In the genomic region with DNA sequence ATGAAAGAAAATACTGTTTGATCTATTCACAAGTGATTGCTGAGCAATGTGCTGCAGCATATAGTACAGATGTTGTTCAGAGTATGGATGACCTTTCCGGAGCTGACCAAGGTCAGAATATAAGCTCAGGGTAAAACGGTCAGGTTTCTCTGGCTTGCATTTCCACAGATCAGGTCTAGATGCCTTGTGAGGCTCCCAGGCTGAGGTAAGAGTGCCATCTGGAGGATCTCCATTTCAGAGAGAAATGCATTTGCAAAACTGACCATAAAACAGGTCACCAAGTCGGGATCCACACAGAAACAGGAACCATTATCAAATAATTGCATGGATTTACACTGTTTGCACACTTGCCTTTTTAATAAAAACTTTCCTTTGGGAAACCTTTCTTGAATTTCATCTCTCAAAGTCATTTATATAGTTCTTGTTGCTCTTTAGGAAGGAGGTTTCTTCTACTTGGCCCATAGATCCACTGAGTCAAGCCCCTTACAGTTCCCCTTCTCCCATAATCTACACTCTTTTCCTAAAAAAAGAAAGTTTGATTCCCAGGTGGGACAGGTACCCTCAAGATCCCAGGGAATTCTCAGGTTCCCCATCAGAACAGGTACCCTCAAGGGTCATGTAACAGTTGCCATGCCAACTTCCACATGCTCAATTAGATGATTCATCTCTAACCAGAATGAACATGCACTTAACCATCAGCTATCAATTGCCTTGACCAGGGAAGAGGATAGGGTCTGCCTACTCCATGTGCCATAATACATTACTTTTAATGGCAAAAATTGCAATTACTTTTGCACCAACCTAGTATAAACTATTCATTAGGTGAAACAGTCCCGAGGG, we compare ENCODE assay signal across 9 cellular contexts. TPM values are rescaled to one million over a fixed set of nuclear protein-coding genes. Genes with fewer than 3 reads are reported as not detected.
DNase-seq lines count a peak whose midpoint lies in the region; ATAC-seq, FAIRE-seq and TF ChIP-seq lines count a peak whose summit lies in the region.
"Had no signal": no experiment of that assay in that cellular context is flagged by ENCODE, and none has a peak within 500 bp of the region (broad histone marks: within the 10 kb centered on the region; RNA-seq: fewer than 3 reads in every experiment).

No MANE protein-coding gene starts in this region.

- intact Hi-C loops in GM12878 (cut with micrococcal nuclease; ENCODE audit: unreplicated experiment) (loop anchor here (5.0 kb wide), 2 partner anchors 199 to 424 kb away; no protein-coding TSS in a partner anchor), testis (cut with DNase I; ENCODE audit: low total_unique reads) (no loop called here)

- TF ChIP-seq CTCF in GM12878 (IDR thresholded peaks at IDR 0.05 in 2 of 3, conservative IDR thresholded peaks at IDR 0.05 in 1 of 3; ENCODE audit: control insufficient read depth in 2 of 3, extremely low read depth in 1 of 3, insufficient read depth in 1 of 3, low read depth in 3 of 3, low read length in 3 of 3) (peak in 2 of 3 experiments; percentile 18 to 54; a peak in 3 of 6 replicates), testis (IDR thresholded peaks at IDR 0.05) (peak in 1 of 3 experiments; percentile 37)

- TF ChIP-seq EP300 in GM12878 (IDR thresholded peaks at IDR 0.05; ENCODE audit: borderline replicate concordance in 1 of 2, control insufficient read depth in 1 of 2, low read depth in 2 of 2, low read length in 2 of 2) = no peak

- H3K27ac Mint-ChIP-seq in activated CD4-positive, alpha-beta T cell treated with anti-CD3 and anti-CD28 coated beads, Interleukin-2, amount 10 ng/mL, durations not matched to agents 7 days and 5 days = no peak overlapping the region

- peaks cover 0 to 13% of the 10 kb centered on the region in 2 experiments; a peak in 2 of 4 replicates for H3K36me3 ChIP-seq in GM12878 (ENCODE audit: control insufficient read depth in 2 of 2, insufficient read depth in 2 of 2, low read length in 1 of 2)
- H3K36me3 ChIP-seq in testis (ENCODE audit: low read depth, missing control alignments) = no peaks in the 10 kb centered on the region

- peak; percentile 37 to 72 for DNase-seq in NCI-H524 (lab: John Stamatoyannopoulos, UW)
- DNase-seq in NCI-H524 treated with DMSO at 0.1 percent for 48 hours (lab: John Stamatoyannopoulos, UW) = no peak
- DNase-seq in NCI-H2171 treated with DMSO at 0.1 percent for 48 hours (lab: John Stamatoyannopoulos, UW) = peak; percentile 71
- DNase-seq in GM12878 (ENCODE audit: low read depth, low spot score) = no peak
- DNase-seq in iPS-NIHi7 (ENCODE audit: extremely low spot score) = peak; percentile 68
- peak; percentile 65 for DNase-seq in testis
- DNase-seq in activated CD4-positive, alpha-beta T cell treated with anti-CD3 and anti-CD28 coated beads, Interleukin-2, amount 10 ng/mL, durations not matched to agents 7 days and 5 days = no peak

- POLR2A ChIA-PET in GM12878 (lab: Charles Lee) = no interaction called here
- POLR2A ChIA-PET in activated CD4-positive, alpha-beta T cell treated with anti-CD3 and anti-CD28 coated beads, Interleukin-2, amount 10 ng/mL, durations not matched to agents 7 days and 5 days (lab: Charles Lee) = no interaction called here

- CTCF ChIA-PET in GM12878 (lab: Yijun Ruan, JAX) = interaction anchor here (0.7 kb wide), 1 partner anchor 417 kb away, joined by 3 read pairs; the partner anchor contains the start of gene TTC12
- CTCF ChIA-PET in activated CD4-positive, alpha-beta T cell treated with anti-CD3 and anti-CD28 coated beads, Interleukin-2, amount 10 ng/mL, durations not matched to agents 7 days and 5 days (lab: Charles Lee) = interaction anchor here (0.7 to 1.1 kb wide), 2 partner anchors 9 to 225 kb away, joined by 3 to 4 read pairs; no protein-coding TSS in a partner anchor

- no peak for TF ChIP-seq POLR2A in GM12878 (IDR thresholded peaks at IDR 0.05; ENCODE audit: low read depth, low read length)
- no peak for TF ChIP-seq POLR2A in testis (IDR thresholded peaks at IDR 0.05)

- SMC1A ChIA-PET in GM12878 (lab: Charles Lee; ENCODE audit: uncharacterized antibody, unreplicated experiment) = interaction anchor here (2.9 kb wide), 1 partner anchor 8 kb away, joined by 6 read pairs; no protein-coding TSS in a partner anchor

- H3K9me3 ChIP-seq in GM12878 (replicated peaks; ENCODE audit: control insufficient read depth, insufficient read depth, low read length) (no peaks in the 10 kb centered on the region), testis (no peaks in the 10 kb centered on the region)
- H3K9me3 ChIP-seq: BLaER1 had no signal

- RAD21 ChIA-PET in GM12878 (lab: Charles Lee; ENCODE audit: unreplicated experiment) = no interaction called here

- H3K27ac ChIP-seq in GM12878 (ENCODE audit: control insufficient read depth, insufficient read depth) (no peak overlapping the region), testis (no peak overlapping the region)
- H3K27ac ChIP-seq: BLaER1 had no signal

- H3K4me2 ChIP-seq in GM12878 (ENCODE audit: control insufficient read depth, insufficient read depth) = no peak overlapping the region
- H3K4me2 ChIP-seq: BLaER1 had no signal

- no peaks in the 10 kb centered on the region for H3K27me3 ChIP-seq in GM12878 (replicated peaks in 1 of 2; ENCODE audit: control insufficient read depth in 2 of 2, insufficient read depth in 2 of 2, low read length in 1 of 2)
- H3K27me3 ChIP-seq in testis = no peaks in the 10 kb centered on the region
- H3K27me3 ChIP-seq: BLaER1 had no signal

- H3K9ac ChIP-seq in GM12878 (ENCODE audit: control insufficient read depth, insufficient read depth, low read length) = no peak overlapping the region
- H3K9ac ChIP-seq: BLaER1 had no signal

- H3K4me3 ChIP-seq in GM12878 = no peak overlapping the region
- no peak overlapping the region for H3K4me3 ChIP-seq in testis
- H3K4me3 ChIP-seq: BLaER1 had no signal

- H3K4me1 ChIP-seq in GM12878 (ENCODE audit: control insufficient read depth, insufficient read depth, low read length) = no peaks in the 10 kb centered on the region
- H3K4me1 ChIP-seq in testis = peaks cover 6% of the 10 kb centered on the region
- H3K4me1 ChIP-seq: BLaER1 had no signal

- H3K79me2 ChIP-seq in GM12878 (ENCODE audit: control insufficient read depth, insufficient read depth, low read length) = no peaks in the 10 kb centered on the region

- in situ Hi-C loops in GM12878 (cut with MboI) = no loop called here

- WGBS in GM12878 (ENCODE audit: insufficient coverage, insufficient replicate concordance, low lambda C conversion rate, missing lambda C conversion rate) = 80% methylated on average over 3 of the region's 4 CpGs
- WGBS in testis, 2 donors = 35 to 54% methylated on average over 4 of the region's 4 CpGs

- H3K4me3 Mint-ChIP-seq in activated CD4-positive, alpha-beta T cell treated with anti-CD3 and anti-CD28 coated beads, Interleukin-2, amount 10 ng/mL, durations not matched to agents 7 days and 5 days = no peak overlapping the region

- H3K27me3 Mint-ChIP-seq in activated CD4-positive, alpha-beta T cell treated with anti-CD3 and anti-CD28 coated beads, Interleukin-2, amount 10 ng/mL, durations not matched to agents 7 days and 5 days = no peaks in the 10 kb centered on the region

- ATAC-seq in GM12878 = peak; percentile 39
- no peak for ATAC-seq in GM21515 (IDR thresholded peaks at IDR 0.05; ENCODE audit: unreplicated experiment)

- H3K4me1 Mint-ChIP-seq in activated CD4-positive, alpha-beta T cell treated with anti-CD3 and anti-CD28 coated beads, Interleukin-2, amount 10 ng/mL, durations not matched to agents 7 days and 5 days = no peaks in the 10 kb centered on the region

- H3K36me3 Mint-ChIP-seq in activated CD4-positive, alpha-beta T cell treated with anti-CD3 and anti-CD28 coated beads, Interleukin-2, amount 10 ng/mL, durations not matched to agents 7 days and 5 days (ENCODE audit: low read depth) = peaks cover 9% of the 10 kb centered on the region

- H3K9me3 Mint-ChIP-seq in activated CD4-positive, alpha-beta T cell treated with anti-CD3 and anti-CD28 coated beads, Interleukin-2, amount 10 ng/mL, durations not matched to agents 7 days and 5 days = no peaks in the 10 kb centered on the region

- TF ChIP-seq RAD21 in GM12878 (IDR thresholded peaks at IDR 0.05; ENCODE audit: insufficient read depth, low read depth, low read length) = peak; percentile 58

- no peaks in the 10 kb centered on the region for H4K20me1 ChIP-seq in GM12878 (ENCODE audit: control insufficient read depth, insufficient read depth)
- H4K20me1 ChIP-seq: BLaER1 had no signal

- no peak overlapping the region for H2AFZ ChIP-seq in GM12878 (ENCODE audit: control insufficient read depth, low read depth, low read length)

- FAIRE-seq in GM12878 (lab: Jason Lieb, UNC) = no peak

- no TSS peak for BruUV-seq in GM12878 (replicated peaks; lab: Mats Ljungman, UMichigan)

RNA-seq across cellular contexts. Expression of gene TMPRSS5, which starts 25.0 kb away (rescaled TPM):
- 0.50 and 0.54 TPM in 2 replicates for total RNA-seq in GM12878 (2013; cell fraction: nucleolus; rRNA removed)
- total RNA-seq in GM12878 (2014; rRNA removed) = 0.27 and 0.85 TPM in 2 replicates
- total RNA-seq in GM12878 (2014; rRNA removed; fragmentation: Illumina TruSeq; extraction: Trizol) = 0.14 and 0.36 TPM in 2 replicates
- total RNA-seq in GM12878 (2021) = 0.33 and 0.37 TPM in 2 replicates
- 0.24 TPM for polyA plus RNA-seq in GM12878 (2011; ENCODE audit: low read depth)
- polyA plus RNA-seq in GM12878 (2011; rRNA removed) = 0.09 and 0.18 TPM in 2 replicates
- 0.28 and 0.33 TPM in 2 replicates for polyA plus RNA-seq in GM12878 (2011; cell fraction: cytosol; rRNA removed)
- 2.1 and 3.0 TPM in 2 replicates for polyA plus RNA-seq in GM12878 (2011; cell fraction: nucleus; rRNA removed)
- 0.22 and 0.27 TPM in 2 replicates for polyA plus RNA-seq in GM12878 (2012)
- polyA plus RNA-seq in GM12878 (2014; fragmentation: Illumina TruSeq; extraction: Trizol) = 0.34 TPM in 1 of 2 replicates, not detected in the other
- polyA plus RNA-seq in GM12878 (2014; fragmentation: Nextera tagmentation; extraction: Ambion mirVana) = under 1 TPM in 1 of 2 experiments, not detected in 1; 0.05 TPM
- polyA plus RNA-seq in GM12878 (2014; rRNA removed) = 0.41 and 0.83 TPM in 2 replicates
- polyA plus RNA-seq in GM12878 (2016; fragmentation: Nextera tagmentation; extraction: Ambion mirVana) = under 1 TPM in 1 of 2 experiments, not detected in 1; 0.27 TPM
- 0.31 TPM in 1 of 2 replicates, not detected in the other for polyA minus RNA-seq in GM12878 (2011; rRNA and poly(A)+ RNA removed)
- not detected in 2 replicates for polyA minus RNA-seq in GM12878 (2011; cell fraction: cytosol; rRNA and poly(A)+ RNA removed)
- polyA minus RNA-seq in GM12878 (2011; cell fraction: nucleus; rRNA and poly(A)+ RNA removed) = 0.60 and 1.1 TPM in 2 replicates
- 1 to 10 TPM; 1.5 to 2.2 TPM for total RNA-seq in testis
- polyA plus RNA-seq in testis (ENCODE audit: insufficient read depth, low read depth, low replicate concordance) = 1.4 TPM
- under 1 TPM; 0.52 to 0.64 TPM for total RNA-seq in activated CD4-positive, alpha-beta T cell treated with anti-CD3 and anti-CD28 coated beads, Interleukin-2, amount 10 ng/mL, durations not matched to agents 7 days and 5 days

RNA-seq across cellular contexts. Expression of gene ZW10, which starts 42.4 kb away (rescaled TPM):
- 18.3 and 20.0 TPM in 2 replicates for total RNA-seq in GM12878 (2013; cell fraction: nucleolus; rRNA removed)
- 18.9 and 20.4 TPM in 2 replicates for total RNA-seq in GM12878 (2014; rRNA removed)
- 21.7 and 23.3 TPM in 2 replicates for total RNA-seq in GM12878 (2014; rRNA removed; fragmentation: Illumina TruSeq; extraction: Trizol)
- total RNA-seq in GM12878 (2021) = 14.4 and 14.7 TPM in 2 replicates
- polyA plus RNA-seq in GM12878 (2011; ENCODE audit: low read depth) = 6.8 TPM
- 15.6 and 17.7 TPM in 2 replicates for polyA plus RNA-seq in GM12878 (2011; rRNA removed)
- 8.5 and 8.7 TPM in 2 replicates for polyA plus RNA-seq in GM12878 (2011; cell fraction: cytosol; rRNA removed)
- 7.9 and 8.8 TPM in 2 replicates for polyA plus RNA-seq in GM12878 (2011; cell fraction: nucleus; rRNA removed)
- polyA plus RNA-seq in GM12878 (2012) = 6.4 and 8.8 TPM in 2 replicates
- 20.6 and 23.6 TPM in 2 replicates for polyA plus RNA-seq in GM12878 (2014; fragmentation: Illumina TruSeq; extraction: Trizol)
- polyA plus RNA-seq in GM12878 (2014; fragmentation: Nextera tagmentation; extraction: Ambion mirVana) = 1 to 10 TPM; 5.4 to 8.6 TPM
- 11.4 and 13.7 TPM in 2 replicates for polyA plus RNA-seq in GM12878 (2014; rRNA removed)
- 10 to 100 TPM; 31.8 to 32.0 TPM for polyA plus RNA-seq in GM12878 (2016; fragmentation: Nextera tagmentation; extraction: Ambion mirVana)
- 14.0 and 15.1 TPM in 2 replicates for polyA minus RNA-seq in GM12878 (2011; rRNA and poly(A)+ RNA removed)
- polyA minus RNA-seq in GM12878 (2011; cell fraction: cytosol; rRNA and poly(A)+ RNA removed) = 5.7 and 6.3 TPM in 2 replicates
- polyA minus RNA-seq in GM12878 (2011; cell fraction: nucleus; rRNA and poly(A)+ RNA removed) = 10.5 and 11.1 TPM in 2 replicates
- 10 to 100 TPM; 19.0 to 29.6 TPM for total RNA-seq in testis
- polyA plus RNA-seq in testis (ENCODE audit: insufficient read depth, low read depth, low replicate concordance) = 30.5 TPM
- 10 to 100 TPM; 19.9 to 20.8 TPM for total RNA-seq in activated CD4-positive, alpha-beta T cell treated with anti-CD3 and anti-CD28 coated beads, Interleukin-2, amount 10 ng/mL, durations not matched to agents 7 days and 5 days

RNA-seq across cellular contexts. Expression of gene CLDN25, which starts 48.5 kb away (rescaled TPM):
- total RNA-seq in GM12878 (2013; cell fraction: nucleolus; rRNA removed) = not detected in 2 replicates
- total RNA-seq in GM12878 (2014; rRNA removed) (not detected in 2 replicates), GM12878 (2014; rRNA removed; fragmentation: Illumina TruSeq; extraction: Trizol) (not detected in 2 replicates), GM12878 (2021) (not detected in 2 replicates), testis (not detected)
- not detected for polyA plus RNA-seq in GM12878 (2011; ENCODE audit: low read depth)
- polyA plus RNA-seq in GM12878 (2011; rRNA removed) (not detected in 2 replicates), GM12878 (2014; fragmentation: Illumina TruSeq; extraction: Trizol) (not detected in 2 replicates), GM12878 (2014; fragmentation: Nextera tagmentation; extraction: Ambion mirVana) (not detected), GM12878 (2014; rRNA removed) (not detected in 2 replicates), GM12878 (2016; fragmentation: Nextera tagmentation; extraction: Ambion mirVana) (not detected), testis (ENCODE audit: insufficient read depth, low read depth, low replicate concordance) (not detected)
- not detected in 2 replicates for polyA plus RNA-seq in GM12878 (2011; cell fraction: cytosol; rRNA removed)
- polyA plus RNA-seq in GM12878 (2011; cell fraction: nucleus; rRNA removed) = not detected in 2 replicates
- polyA plus RNA-seq in GM12878 (2012) = not detected in 2 replicates
- not detected in 2 replicates for polyA minus RNA-seq in GM12878 (2011; rRNA and poly(A)+ RNA removed)
- polyA minus RNA-seq in GM12878 (2011; cell fraction: cytosol; rRNA and poly(A)+ RNA removed) = not detected in 2 replicates
- not detected in 2 replicates for polyA minus RNA-seq in GM12878 (2011; cell fraction: nucleus; rRNA and poly(A)+ RNA removed)
- total RNA-seq in activated CD4-positive, alpha-beta T cell treated with anti-CD3 and anti-CD28 coated beads, Interleukin-2, amount 10 ng/mL, durations not matched to agents 7 days and 5 days = not detected

Comparison
In these comparisons a context has a peak if more than half of its experiments do, and no peak if none do; other contexts are left out.
1. DNase-seq: peak in NCI-H524 (2 of 2), NCI-H2171 treated with DMSO at 0.1 percent for 48 hours (single experiment), iPS-NIHi7 (single experiment) and testis (single experiment); none in NCI-H524 treated with DMSO at 0.1 percent for 48 hours (single experiment), GM12878 (single experiment) and activated CD4-positive, alpha-beta T cell treated with anti-CD3 and anti-CD28 coated beads, Interleukin-2, amount 10 ng/mL, durations not matched to agents 7 days and 5 days (single experiment).